9 cellular contexts compared by ENCODE assay signal in genomic region chr10:110620108-110620719, GRCh38.
"Had no signal": no experiment of that assay in that cellular context is flagged by ENCODE, and none has a peak within 500 bp of the region (broad histone marks: within the 10 kb centered on the region; RNA-seq: fewer than 3 reads in every experiment).

No MANE protein-coding gene starts in this region.

- DNase-seq: activated CD4-positive, alpha-beta T cell treated with anti-CD3 and anti-CD28 coated beads, Interleukin-2, amount 50 U/mL, for 48 hours; activated gamma-delta T cell treated with Interleukin-2 at 50 U/mL for 16 hours; effector memory CD4-positive, alpha-beta T cell; heart left ventricle; kidney glomerular epithelial cell; left ventricle myocardium superior; naive thymus-derived CD4-positive, alpha-beta T cell; psoas muscle; transverse colon had no signal
